1 cellular context compared by ENCODE assay signal in genomic region chr16:3025032-3026002, GRCh38.
TF ChIP-seq lines count a peak whose summit lies in the region.

No MANE protein-coding gene starts in this region.

TF ChIP-seq in HCT116, 20 proteins besides CTCF, POLR2A, EP300 and RAD21 (continued from another document):
- TF ChIP-seq EGR1 (IDR thresholded peaks at IDR 0.05; ENCODE audit: low read depth) (no peak), FOSL1 (IDR thresholded peaks at IDR 0.05; ENCODE audit: low read depth) (no peak)
TF ChIP-seq in HCT116: peak in this region for 0.
